Comparison of ENCODE assay signal across 8 cellular contexts in the genomic region with DNA sequence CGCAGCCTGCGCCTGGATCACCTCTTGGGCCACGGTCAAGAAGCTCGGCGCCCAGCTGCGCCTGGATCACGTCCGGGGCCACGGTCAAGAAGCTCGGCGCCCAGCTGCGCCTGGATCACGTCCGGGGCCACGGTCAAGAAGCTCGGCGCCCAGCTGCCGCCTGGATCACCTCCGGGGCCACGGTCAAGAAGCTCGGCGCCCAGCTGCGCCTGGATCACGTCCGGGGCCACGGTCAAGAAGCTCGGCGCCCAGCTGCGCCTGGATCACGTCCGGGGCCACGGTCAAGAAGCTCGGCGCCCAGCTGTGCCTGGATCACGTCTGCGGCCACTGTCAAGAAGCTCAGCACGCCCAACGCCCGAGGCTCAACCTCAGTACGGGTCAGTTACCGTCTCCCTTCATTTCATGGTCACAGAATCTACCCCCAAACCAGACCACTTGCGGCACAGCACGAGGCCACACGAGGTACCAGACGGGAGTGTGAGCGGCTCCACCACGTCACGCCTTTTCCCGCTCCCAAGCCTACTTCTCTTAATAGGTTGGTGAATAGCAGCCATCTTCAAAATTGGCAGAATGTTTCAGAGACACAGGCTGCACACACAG. TPM values are rescaled to one million over a fixed set of nuclear protein-coding genes. Genes with fewer than 3 reads are reported as not detected.
DNase-seq lines count a peak whose midpoint lies in the region; ATAC-seq and TF ChIP-seq lines count a peak whose summit lies in the region.
"Not testable (repeated sequence)": the region's sequence is repeated elsewhere in the genome, so short reads cannot be mapped to it uniquely, and the experiment has no call there.

No MANE protein-coding gene starts in this region.

- H3K9ac ChIP-seq in NT2/D1 (ENCODE audit: insufficient read length, low read depth); rectal smooth muscle tissue (ENCODE audit: low read length): not testable (repeated sequence)

- not testable (repeated sequence) for H3K9me3 ChIP-seq in AG04450 (ENCODE audit: control insufficient read depth, insufficient read depth, low read length); NT2/D1 (ENCODE audit: insufficient read depth, low read length); heart left ventricle; right atrium auricular region; transverse colon

- WGBS in heart left ventricle, 4 donors, result 75 to 88% (median 83%) methylated on average over 31 to 49 of the region's 49 CpGs
- WGBS in transverse colon (ENCODE audit: low coverage in 1 of 2), 2 donors, result 85 to 94% methylated on average over 3 to 35 of the region's 49 CpGs

- in situ Hi-C loops in transverse colon (cut with MboI; ENCODE audit: low pct_ligation_motif_present in 1 of 4, low pct_unique_long_range_greater_than_20kb in 1 of 4, low sequenced_read_pairs in 3 of 4), result not testable (repeated sequence)

- H3K27ac ChIP-seq in AG04450 (ENCODE audit: low read depth, low read length) (peak overlapping the region; percentile 47), dorsolateral prefrontal cortex (peak overlapping the region in 31 of 59 donors; percentile 26 to 91 (median 73)), heart left ventricle (peak overlapping the region in 8 of 12 donors; percentile 77 to 95 (median 85)), right atrium auricular region (peak overlapping the region; percentile 82 to 91), rectal smooth muscle tissue (ENCODE audit: low read depth, low read length) (peak overlapping the region; percentile 91), transverse colon (peak overlapping the region; percentile 28 to 87 (median 74))

- intact Hi-C loops in dorsolateral prefrontal cortex (cut with DNase I) (loop anchor here in 1 of 2 donors (5.0 kb wide), 1 partner anchor 51 kb away; a partner anchor contains a TSS), heart left ventricle (cut with DNase I) (loop anchor here in 3 of 10 donors (5.0 to 10.0 kb wide), 3 partner anchors 41 to 164 kb away; no protein-coding TSS in a partner anchor)
- intact Hi-C loops in transverse colon (cut with DNase I; ENCODE audit: low total_unique reads), result not testable (repeated sequence)

- peaks cover 12% of the 10 kb centered on the region for H3K36me3 Mint-ChIP-seq in mesothelial cell of epicardium

- not testable (repeated sequence) for ATAC-seq in heart left ventricle

- H3K27ac Mint-ChIP-seq in mesothelial cell of epicardium, result peak overlapping the region; percentile 39

- H3K27me3 Mint-ChIP-seq in mesothelial cell of epicardium (ENCODE audit: low read depth), result not testable (repeated sequence)

- DNase-seq in AG04450 (ENCODE audit: low read depth, low spot score); NT2/D1 (ENCODE audit: low read depth, low spot score); right atrium auricular region (ENCODE audit: low spot score); mesothelial cell of epicardium (ENCODE audit: low spot score in 2 of 2, unreplicated experiment in 2 of 2); transverse colon: not testable (repeated sequence)
- peak in 2 of 10 donors; percentile 10 to 27 for DNase-seq in dorsolateral prefrontal cortex
- DNase-seq in heart left ventricle, result peak in 3 of 5 donors; percentile 18 to 51 (median 26)

- H3K9me3 Mint-ChIP-seq in mesothelial cell of epicardium, result not testable (repeated sequence)

- POLR2A ChIA-PET in AG04450 (lab: Yijun Ruan, JAX), result interaction anchor here (1.4 kb wide), 1 partner anchor 46 kb away, joined by 10 read pairs; no protein-coding TSS in a partner anchor

- not testable (repeated sequence) for H3K4me1 ChIP-seq in NT2/D1 (ENCODE audit: insufficient read depth, insufficient read length)
- peaks cover 11 to 67% (median 28%) of the 10 kb centered on the region in 12 donors for H3K4me1 ChIP-seq in heart left ventricle
- peaks cover 0 to 42% of the 10 kb centered on the region in 2 donors for H3K4me1 ChIP-seq in right atrium auricular region
- H3K4me1 ChIP-seq in rectal smooth muscle tissue (ENCODE audit: control insufficient read depth, insufficient read depth, low read length), result peaks cover 18% of the 10 kb centered on the region
- H3K4me1 ChIP-seq in transverse colon, result peaks cover 0 to 19% (median 8%) of the 10 kb centered on the region in 4 donors

- not testable (repeated sequence) for H3K27me3 ChIP-seq in AG04450 (ENCODE audit: control insufficient read depth, insufficient read depth, low read length); NT2/D1 (ENCODE audit: insufficient read depth, insufficient read length); heart left ventricle; right atrium auricular region; rectal smooth muscle tissue (ENCODE audit: control insufficient read depth, insufficient read depth, low read length); transverse colon
- peaks cover 0 to 13% (median 0%) of the 10 kb centered on the region in 45 donors for H3K27me3 ChIP-seq in dorsolateral prefrontal cortex

- CTCF ChIA-PET in AG04450 (lab: Charles Lee), result interaction anchor here (0.9 to 2.3 kb wide), 3 partner anchors 7 to 52 kb away, joined by 3 to 18 read pairs (median 4); a partner anchor contains a TSS

- not testable (repeated sequence) for H3K4me3 ChIP-seq in AG04450 (ENCODE audit: low read depth, low read length); dorsolateral prefrontal cortex; heart left ventricle; right atrium auricular region; rectal smooth muscle tissue (ENCODE audit: low read length); transverse colon
- H3K4me3 ChIP-seq in NT2/D1 (ENCODE audit: insufficient read length, low read depth), result peak overlapping the region; percentile 2

- H3K36me3 ChIP-seq in NT2/D1 (ENCODE audit: insufficient read depth, insufficient read length, low read length), result peaks cover 24% of the 10 kb centered on the region
- H3K36me3 ChIP-seq in heart left ventricle, result peaks cover 0 to 48% (median 29%) of the 10 kb centered on the region in 9 donors
- H3K36me3 ChIP-seq in right atrium auricular region, result peaks cover 27% of the 10 kb centered on the region
- H3K36me3 ChIP-seq in rectal smooth muscle tissue (ENCODE audit: control insufficient read depth, insufficient read depth, low read length), result not testable (repeated sequence)
- H3K36me3 ChIP-seq in transverse colon, result peaks cover 0 to 31% (median 0%) of the 10 kb centered on the region in 4 donors

- not testable (repeated sequence) for H3K4me3 Mint-ChIP-seq in mesothelial cell of epicardium

- not testable (repeated sequence) for TF ChIP-seq EP300 in transverse colon (IDR thresholded peaks at IDR 0.05; ENCODE audit: low read depth)

- TF ChIP-seq POLR2A in heart left ventricle (IDR thresholded peaks at IDR 0.05); transverse colon (IDR thresholded peaks at IDR 0.05): not testable (repeated sequence)

- TF ChIP-seq CTCF in AG04450 (IDR thresholded peaks at IDR 0.05; ENCODE audit: low read depth, low read length); dorsolateral prefrontal cortex (IDR thresholded peaks at IDR 0.05 in 54 of 56, conservative IDR thresholded peaks at IDR 0.05 in 2 of 56; ENCODE audit: low read depth in 1 of 56, partially characterized antibody in 56 of 56); heart left ventricle (IDR thresholded peaks at IDR 0.05); right atrium auricular region (IDR thresholded peaks at IDR 0.05); mesothelial cell of epicardium (IDR thresholded peaks at IDR 0.05; ENCODE audit: unreplicated experiment); transverse colon (IDR thresholded peaks at IDR 0.05): not testable (repeated sequence)

- peaks cover 29% of the 10 kb centered on the region for H3K4me1 Mint-ChIP-seq in mesothelial cell of epicardium

RNA-seq across cellular contexts. Expression of a gene that starts 51.7 kb away (rescaled TPM):
- polyA plus RNA-seq in AG04450 (2011; rRNA removed) (17.7 and 18.1 TPM in 2 replicates), heart left ventricle (10 to 100 TPM; 16.0 to 19.8 TPM)
- polyA minus RNA-seq in AG04450 (2011; rRNA and poly(A)+ RNA removed), result 13.9 and 15.9 TPM in 2 replicates
- total RNA-seq in dorsolateral prefrontal cortex (10 to 100 TPM in 104 of 120 experiments, 1 to 10 TPM in 16; 7.3 to 15.5 (median 11.6) TPM), heart left ventricle (10 to 100 TPM; 12.5 to 20.4 (median 16.5) TPM), right atrium auricular region (10 to 100 TPM; 14.8 to 15.4 TPM), mesothelial cell of epicardium (14.9 to 16.3 TPM (median 15.5 TPM) in 3 replicates), transverse colon (10 to 100 TPM; 10.5 to 17.6 (median 12.1) TPM)
